8 cellular contexts compared by ENCODE assay signal in the genomic region with DNA sequence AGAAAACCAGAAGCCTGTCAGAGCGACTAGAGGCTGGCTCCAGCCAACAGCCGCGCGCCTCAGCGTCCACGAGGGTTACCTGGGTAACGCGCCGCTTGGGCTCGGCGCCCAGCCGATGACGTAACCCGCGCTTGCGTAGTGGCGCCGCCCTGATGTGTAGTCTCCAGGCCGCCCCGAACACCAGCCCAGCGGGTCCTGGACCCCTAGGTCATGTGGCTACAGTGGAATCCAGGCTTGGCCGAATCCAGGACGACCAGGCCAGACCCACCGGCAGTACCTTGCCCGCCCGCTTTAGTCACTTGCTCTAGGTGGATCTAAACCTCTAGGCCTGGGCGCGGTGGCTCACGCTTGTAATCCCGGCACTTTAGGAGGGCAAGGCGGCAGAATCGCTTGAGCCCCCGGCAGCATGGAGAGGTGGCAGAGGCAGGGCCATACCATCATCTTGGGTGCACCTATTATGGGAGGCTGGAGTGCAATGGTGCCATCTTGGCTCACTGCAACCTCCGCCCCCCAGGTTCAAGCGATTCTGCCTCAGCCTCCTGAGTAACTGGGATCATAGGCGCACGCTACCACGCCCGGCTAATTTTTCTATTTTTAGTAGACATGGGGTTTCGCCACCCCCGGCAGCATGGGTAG. TPM values are rescaled to one million over a fixed set of nuclear protein-coding genes. Genes with fewer than 3 reads are reported as not detected.
DNase-seq lines count a peak whose midpoint lies in the region; ATAC-seq and TF ChIP-seq lines count a peak whose summit lies in the region.

No MANE protein-coding gene starts in this region.

- H3K36me3 ChIP-seq in HUES6 (ENCODE audit: control insufficient read depth, insufficient read depth, low read length) (peaks cover 27% of the 10 kb centered on the region), body of pancreas (replicated peaks in 1 of 2; ENCODE audit: insufficient read depth in 1 of 2, low read depth in 2 of 2) (no peaks in the 10 kb centered on the region)

- WGBS in body of pancreas, 2 donors: 4 to 41% methylated on average over 13 to 40 of the region's 41 CpGs

- no peak overlapping the region for H3K9ac ChIP-seq in HUES6 (ENCODE audit: low read length)

- H3K27ac ChIP-seq in HUES6 (ENCODE audit: low read depth, low read length) (no peak overlapping the region), body of pancreas (peak overlapping the region in 3 of 4 donors; percentile 54 to 67 (median 59))

- H3K4me3 ChIP-seq in HUES6 (ENCODE audit: low read depth, low read length) (peak overlapping the region; percentile 39; the same call in 1 of the 2 replicates), body of pancreas (no peak overlapping the region)

- DNase-seq in ELF-1 (ENCODE audit: low read depth, low spot score) (peak; percentile 91), T-helper 2 cell (peak in 3 of 5 experiments; percentile 28 to 76 (median 41)), body of pancreas (peak; percentile 78 to 86 (median 84)), hypothalamus (lab: John Stamatoyannopoulos, UW) (peak; percentile 13 to 96 (median 89)), sciatic nerve (ENCODE audit: low spot score) (peak; percentile 67), H4 (ENCODE audit: low spot score) (no peak), DMS53 treated with DMSO at 0.1 percent for 48 hours (lab: John Stamatoyannopoulos, UW; ENCODE audit: unreplicated experiment) (no peak)

- H3K9me3 ChIP-seq in HUES6 (ENCODE audit: control insufficient read depth, insufficient read depth, low read depth, low read length) (peaks cover 69% of the 10 kb centered on the region), body of pancreas (peaks cover 0 to 71% (median 0%) of the 10 kb centered on the region in 3 donors)

- peak; percentile 29 to 56 (median 38) for TF ChIP-seq POLR2A in body of pancreas (IDR thresholded peaks at IDR 0.05)

- no peaks in the 10 kb centered on the region for H3K4me1 ChIP-seq in HUES6 (ENCODE audit: control insufficient read depth, insufficient read depth, low read length)
- peaks cover 3% of the 10 kb centered on the region for H3K4me1 ChIP-seq in body of pancreas

- ATAC-seq in body of pancreas (peak; percentile 97), sciatic nerve (peak; percentile 98)

- intact Hi-C loops in body of pancreas (cut with DNase I): no loop called here
- intact Hi-C loops in sciatic nerve (cut with DNase I): no loop called here

- no peaks in the 10 kb centered on the region for H3K27me3 ChIP-seq in HUES6 (ENCODE audit: control insufficient read depth, insufficient read depth, low read length)
- no peaks in the 10 kb centered on the region for H3K27me3 ChIP-seq in body of pancreas

- no peak for TF ChIP-seq CTCF in body of pancreas (IDR thresholded peaks at IDR 0.05)

RNA-seq across cellular contexts. Expression of a gene that starts 7.2 kb away (rescaled TPM):
- total RNA-seq in body of pancreas (10 to 100 TPM; 11.7 to 21.4 TPM), sciatic nerve (20.3 TPM)
- total RNA-seq in H4 (2014; rRNA removed; shearing (Covaris generic)): 6.5 and 7.7 TPM in 2 replicates

RNA-seq across cellular contexts. Expression of a gene that starts 24.0 kb away (rescaled TPM):
- total RNA-seq in body of pancreas (not detected), sciatic nerve (0.40 TPM)
- total RNA-seq in H4 (2014; rRNA removed; shearing (Covaris generic)): 1.8 TPM in 1 of 2 replicates, not detected in the other

RNA-seq across cellular contexts. Expression of a gene that starts 35.5 kb away (rescaled TPM):
- total RNA-seq in body of pancreas (1 to 10 TPM in 1 of 2 donors, not detected in 1; 1.3 TPM), sciatic nerve (0.94 TPM)
- not detected in 2 replicates for total RNA-seq in H4 (2014; rRNA removed; shearing (Covaris generic))

RNA-seq across cellular contexts. Expression of a gene that starts 49.3 kb away (rescaled TPM):
- total RNA-seq in body of pancreas: 1 to 10 TPM; 3.9 to 4.9 TPM
- 11.0 TPM for total RNA-seq in sciatic nerve
- not detected in 2 replicates for total RNA-seq in H4 (2014; rRNA removed; shearing (Covaris generic))

Comparison
In these comparisons a context has a peak if more than half of its experiments do, and no peak if none do; other contexts are left out.
1. DNase-seq: peak in ELF-1 (single experiment), T-helper 2 cell (3 of 5), body of pancreas (4 of 4), hypothalamus (51 of 51) and sciatic nerve (single experiment); none in H4 (single experiment) and DMS53 treated with DMSO at 0.1 percent for 48 hours (single experiment).